ENCODE assay signal across 1 cellular context in the genomic region with DNA sequence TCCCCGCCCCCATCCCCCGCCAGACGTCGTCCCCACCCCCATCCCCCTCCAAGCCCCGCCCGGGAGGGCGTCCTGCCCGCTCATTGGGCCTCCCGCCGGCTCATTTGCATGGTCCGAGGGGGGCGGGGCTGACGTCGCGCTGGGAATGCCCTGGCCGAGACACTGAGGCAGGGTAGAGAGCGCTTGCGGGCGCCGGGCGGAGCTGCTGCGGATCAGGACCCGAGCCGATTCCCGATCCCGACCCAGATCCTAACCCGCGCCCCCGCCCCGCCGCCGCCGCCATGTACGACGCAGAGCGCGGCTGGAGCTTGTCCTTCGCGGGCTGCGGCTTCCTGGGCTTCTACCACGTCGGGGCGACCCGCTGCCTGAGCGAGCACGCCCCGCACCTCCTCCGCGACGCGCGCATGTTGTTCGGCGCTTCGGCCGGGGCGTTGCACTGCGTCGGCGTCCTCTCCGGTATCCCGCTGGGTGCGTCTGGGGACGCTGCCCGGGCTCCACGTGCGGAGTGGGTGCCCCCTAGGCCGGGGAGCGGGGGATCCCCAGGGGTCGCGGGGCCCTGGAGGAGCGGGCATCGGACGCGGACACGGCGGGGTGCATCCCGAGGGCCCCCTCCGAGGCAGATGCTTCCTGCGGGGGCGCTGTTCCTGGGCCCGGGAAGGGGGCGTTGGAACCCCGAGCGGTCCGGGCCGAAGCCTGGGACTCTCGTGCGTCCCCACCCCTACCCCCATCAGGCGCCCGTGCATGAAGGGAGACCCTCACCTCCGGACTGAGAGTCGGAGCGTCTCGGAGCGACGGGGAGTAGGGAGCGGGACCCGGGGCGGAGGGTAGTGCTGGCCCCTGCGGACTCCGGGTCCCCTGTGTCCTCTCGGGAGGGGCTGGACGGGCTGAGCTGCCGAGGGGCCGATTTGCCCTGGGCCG.
TF ChIP-seq lines count a peak whose summit lies in the region.

A gene with protein sequence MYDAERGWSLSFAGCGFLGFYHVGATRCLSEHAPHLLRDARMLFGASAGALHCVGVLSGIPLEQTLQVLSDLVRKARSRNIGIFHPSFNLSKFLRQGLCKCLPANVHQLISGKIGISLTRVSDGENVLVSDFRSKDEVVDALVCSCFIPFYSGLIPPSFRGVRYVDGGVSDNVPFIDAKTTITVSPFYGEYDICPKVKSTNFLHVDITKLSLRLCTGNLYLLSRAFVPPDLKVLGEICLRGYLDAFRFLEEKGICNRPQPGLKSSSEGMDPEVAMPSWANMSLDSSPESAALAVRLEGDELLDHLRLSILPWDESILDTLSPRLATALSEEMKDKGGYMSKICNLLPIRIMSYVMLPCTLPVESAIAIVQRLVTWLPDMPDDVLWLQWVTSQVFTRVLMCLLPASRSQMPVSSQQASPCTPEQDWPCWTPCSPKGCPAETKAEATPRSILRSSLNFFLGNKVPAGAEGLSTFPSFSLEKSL (plus strand): TSS at position 175 of the 918 bp plus-strand sequence. CDS start 107 bp downstream, at position 282.

TF ChIP-seq in K562, 482 proteins besides CTCF, POLR2A, EP300 and RAD21 (continued from another document):
- TF ChIP-seq, protein P1, sequence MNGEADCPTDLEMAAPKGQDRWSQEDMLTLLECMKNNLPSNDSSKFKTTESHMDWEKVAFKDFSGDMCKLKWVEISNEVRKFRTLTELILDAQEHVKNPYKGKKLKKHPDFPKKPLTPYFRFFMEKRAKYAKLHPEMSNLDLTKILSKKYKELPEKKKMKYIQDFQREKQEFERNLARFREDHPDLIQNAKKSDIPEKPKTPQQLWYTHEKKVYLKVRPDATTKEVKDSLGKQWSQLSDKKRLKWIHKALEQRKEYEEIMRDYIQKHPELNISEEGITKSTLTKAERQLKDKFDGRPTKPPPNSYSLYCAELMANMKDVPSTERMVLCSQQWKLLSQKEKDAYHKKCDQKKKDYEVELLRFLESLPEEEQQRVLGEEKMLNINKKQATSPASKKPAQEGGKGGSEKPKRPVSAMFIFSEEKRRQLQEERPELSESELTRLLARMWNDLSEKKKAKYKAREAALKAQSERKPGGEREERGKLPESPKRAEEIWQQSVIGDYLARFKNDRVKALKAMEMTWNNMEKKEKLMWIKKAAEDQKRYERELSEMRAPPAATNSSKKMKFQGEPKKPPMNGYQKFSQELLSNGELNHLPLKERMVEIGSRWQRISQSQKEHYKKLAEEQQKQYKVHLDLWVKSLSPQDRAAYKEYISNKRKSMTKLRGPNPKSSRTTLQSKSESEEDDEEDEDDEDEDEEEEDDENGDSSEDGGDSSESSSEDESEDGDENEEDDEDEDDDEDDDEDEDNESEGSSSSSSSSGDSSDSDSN (IDR thresholded peaks at IDR 0.05; ENCODE audit: borderline replicate concordance in 1 of 2, low read depth in 2 of 2, low read length in 2 of 2): peak in 1 of 2 experiments; percentile 73; a peak in 1 of 4 replicates
- TF ChIP-seq RB1 (IDR thresholded peaks at IDR 0.05; ENCODE audit: low read depth) (peak; percentile 42; the same call in 1 of the 2 replicates), ZFP30 (CRISPR knock-in tag; IDR thresholded peaks at IDR 0.05; ENCODE audit: borderline replicate concordance) (no peak), L3MBTL2 (IDR thresholded peaks at IDR 0.05) (peak; percentile 89), ZNF699 (CRISPR knock-in tag; IDR thresholded peaks at IDR 0.05; ENCODE audit: insufficient replicate concordance) (no peak), NR4A1 (CRISPR knock-in tag; IDR thresholded peaks at IDR 0.05) (no peak), NR4A1 (tag; IDR thresholded peaks at IDR 0.05) (no peak), POLR2AphosphoS2 (IDR thresholded peaks at IDR 0.05; ENCODE audit: low read length) (no peak), ZNF263 (CRISPR knock-in tag; IDR thresholded peaks at IDR 0.05; ENCODE audit: borderline replicate concordance) (no peak), NR2C1 (IDR thresholded peaks at IDR 0.05) (no peak), NR2C1 (tag; IDR thresholded peaks at IDR 0.05) (no peak), POLR2G (IDR thresholded peaks at IDR 0.05; ENCODE audit: low read depth, low read length) (peak; percentile 65), OTX1 (CRISPR knock-in tag; IDR thresholded peaks at IDR 0.05) (no peak), ZNF174 (CRISPR knock-in tag; IDR thresholded peaks at IDR 0.05) (no peak), NFIC (IDR thresholded peaks at IDR 0.05) (peak; percentile 76), DACH1 (IDR thresholded peaks at IDR 0.05; ENCODE audit: partially characterized antibody) (no peak)
- TF ChIP-seq, protein P2, sequence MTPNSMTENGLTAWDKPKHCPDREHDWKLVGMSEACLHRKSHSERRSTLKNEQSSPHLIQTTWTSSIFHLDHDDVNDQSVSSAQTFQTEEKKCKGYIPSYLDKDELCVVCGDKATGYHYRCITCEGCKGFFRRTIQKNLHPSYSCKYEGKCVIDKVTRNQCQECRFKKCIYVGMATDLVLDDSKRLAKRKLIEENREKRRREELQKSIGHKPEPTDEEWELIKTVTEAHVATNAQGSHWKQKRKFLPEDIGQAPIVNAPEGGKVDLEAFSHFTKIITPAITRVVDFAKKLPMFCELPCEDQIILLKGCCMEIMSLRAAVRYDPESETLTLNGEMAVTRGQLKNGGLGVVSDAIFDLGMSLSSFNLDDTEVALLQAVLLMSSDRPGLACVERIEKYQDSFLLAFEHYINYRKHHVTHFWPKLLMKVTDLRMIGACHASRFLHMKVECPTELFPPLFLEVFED (CRISPR knock-in tag; conservative IDR thresholded peaks at IDR 0.05): no peak
- TF ChIP-seq, protein P3, sequence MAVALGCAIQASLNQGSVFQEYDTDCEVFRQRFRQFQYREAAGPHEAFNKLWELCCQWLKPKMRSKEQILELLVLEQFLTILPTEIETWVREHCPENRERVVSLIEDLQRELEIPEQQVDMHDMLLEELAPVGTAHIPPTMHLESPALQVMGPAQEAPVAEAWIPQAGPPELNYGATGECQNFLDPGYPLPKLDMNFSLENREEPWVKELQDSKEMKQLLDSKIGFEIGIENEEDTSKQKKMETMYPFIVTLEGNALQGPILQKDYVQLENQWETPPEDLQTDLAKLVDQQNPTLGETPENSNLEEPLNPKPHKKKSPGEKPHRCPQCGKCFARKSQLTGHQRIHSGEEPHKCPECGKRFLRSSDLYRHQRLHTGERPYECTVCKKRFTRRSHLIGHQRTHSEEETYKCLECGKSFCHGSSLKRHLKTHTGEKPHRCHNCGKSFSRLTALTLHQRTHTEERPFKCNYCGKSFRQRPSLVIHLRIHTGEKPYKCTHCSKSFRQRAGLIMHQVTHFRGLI (CRISPR knock-in tag; IDR thresholded peaks at IDR 0.05): no peak
